In genomic region chr15:97890307-97890706, GRCh38 we compare ENCODE assay signal across 25 cellular contexts.
"Had no signal": no experiment of that assay in that cellular context is flagged by ENCODE, and none has a peak within 500 bp of the region (broad histone marks: within the 10 kb centered on the region; RNA-seq: fewer than 3 reads in every experiment).

No MANE protein-coding gene starts in this region.

- H3K4me3 Mint-ChIP-seq: activated CD4-positive, alpha-beta memory T cell treated with anti-CD3 and anti-CD28 coated beads, Interleukin-2, amount 10 ng/mL, durations not matched to agents 7 days and 5 days; activated CD4-positive, alpha-beta T cell treated with anti-CD3 and anti-CD28 coated beads, Interleukin-2, amount 10 ng/mL, durations not matched to agents 7 days and 5 days; activated naive CD8-positive, alpha-beta T cell; activated T-cell treated with anti-CD3 and anti-CD28 coated beads, Interleukin-2, amount 50 U/mL, for 24 hours; activated T-cell treated with anti-CD3 and anti-CD28 coated beads, Interleukin-2, amount 50 U/mL, for 72 hours; WTC11 had no signal

- H3K27ac ChIP-seq: brain microvascular endothelial cell, colonic mucosa, epithelial cell of prostate, VCaP had no signal

- H3K27me3 ChIP-seq: brain microvascular endothelial cell, colonic mucosa had no signal

- H3K4me1 Mint-ChIP-seq: activated CD4-positive, alpha-beta memory T cell treated with anti-CD3 and anti-CD28 coated beads, Interleukin-2, amount 10 ng/mL, durations not matched to agents 7 days and 5 days; activated CD4-positive, alpha-beta T cell treated with anti-CD3 and anti-CD28 coated beads, Interleukin-2, amount 10 ng/mL, durations not matched to agents 7 days and 5 days; WTC11 had no signal

- H3K4me3 ChIP-seq: colonic mucosa had no signal

- H3K9me3 ChIP-seq: colonic mucosa had no signal

- H3K4me1 ChIP-seq: colonic mucosa had no signal

- ATAC-seq: activated T-cell treated with anti-CD3 and anti-CD28 coated beads, Interleukin-2, amount 50 U/mL, for 72 hours; WTC11 had no signal

- DNase-seq: activated CD4-positive, alpha-beta memory T cell treated with anti-CD3 and anti-CD28 coated beads, Interleukin-2, amount 10 ng/mL, durations not matched to agents 7 days and 5 days; activated CD4-positive, alpha-beta T cell treated with anti-CD3 and anti-CD28 coated beads for 1 hour; activated CD4-positive, alpha-beta T cell treated with anti-CD3 and anti-CD28 coated beads for 4 hours; activated CD4-positive, alpha-beta T cell treated with anti-CD3 and anti-CD28 coated beads, Interleukin-2, amount 10 ng/mL, durations not matched to agents 7 days and 5 days; activated CD4-positive, alpha-beta T cell treated with anti-CD3 and anti-CD28 coated beads, Interleukin-2, amount 50 U/mL, for 4 hours; activated CD8-positive, alpha-beta memory T cell treated with anti-CD3 and anti-CD28 coated beads, Interleukin-2, amount 50 U/mL, for 48 hours; activated gamma-delta T cell; activated naive CD4-positive, alpha-beta T cell treated with anti-CD3 and anti-CD28 coated beads, Interleukin-2, amount 50 U/mL, for 16 hours; activated naive CD4-positive, alpha-beta T cell treated with Interleukin-2 at 50 U/mL for 16 hours; activated T-cell treated with anti-CD3 and anti-CD28 coated beads for 4 hours; activated T-cell treated with anti-CD3 and anti-CD28 coated beads, Interleukin-2, amount 50 U/mL, for 24 hours; activated T-cell treated with anti-CD3 and anti-CD28 coated beads, Interleukin-2, amount 50 U/mL, for 72 hours; amniotic stem cell; anterior cingulate cortex; brain microvascular endothelial cell; central memory CD4-positive, alpha-beta T cell; cerebellar nuclear complex; colonic mucosa; effector CD8-positive, alpha-beta T cell; foreskin fibroblast; T-helper 2 cell had no signal

- H3K36me3 Mint-ChIP-seq: activated naive CD8-positive, alpha-beta T cell; WTC11 had no signal

- H3K27me3 Mint-ChIP-seq: activated CD4-positive, alpha-beta memory T cell treated with anti-CD3 and anti-CD28 coated beads, Interleukin-2, amount 10 ng/mL, durations not matched to agents 7 days and 5 days had no signal

- H3K9me3 Mint-ChIP-seq: activated CD4-positive, alpha-beta T cell treated with anti-CD3 and anti-CD28 coated beads, Interleukin-2, amount 10 ng/mL, durations not matched to agents 7 days and 5 days; activated T-cell treated with anti-CD3 and anti-CD28 coated beads, Interleukin-2, amount 50 U/mL, for 24 hours; activated T-cell treated with anti-CD3 and anti-CD28 coated beads, Interleukin-2, amount 50 U/mL, for 72 hours; WTC11 had no signal

- H3K36me3 ChIP-seq: brain microvascular endothelial cell, colonic mucosa had no signal

- H3K27ac Mint-ChIP-seq: activated CD4-positive, alpha-beta memory T cell treated with anti-CD3 and anti-CD28 coated beads, Interleukin-2, amount 10 ng/mL, durations not matched to agents 7 days and 5 days; activated CD4-positive, alpha-beta T cell treated with anti-CD3 and anti-CD28 coated beads, Interleukin-2, amount 10 ng/mL, durations not matched to agents 7 days and 5 days; activated naive CD8-positive, alpha-beta T cell; activated T-cell treated with anti-CD3 and anti-CD28 coated beads, Interleukin-2, amount 50 U/mL, for 24 hours; activated T-cell treated with anti-CD3 and anti-CD28 coated beads, Interleukin-2, amount 50 U/mL, for 72 hours; WTC11 had no signal
